8 cellular contexts compared by ENCODE assay signal in genomic region chr17:78862073-78863023, GRCh38. TPM values are rescaled to one million over a fixed set of nuclear protein-coding genes. Genes with fewer than 3 reads are reported as not detected.
DNase-seq lines count a peak whose midpoint lies in the region; ATAC-seq and TF ChIP-seq lines count a peak whose summit lies in the region.

No MANE protein-coding gene starts in this region.

- no peaks in the 10 kb centered on the region for H3K4me1 Mint-ChIP-seq in mesothelial cell of epicardium

- peaks cover 20% of the 10 kb centered on the region for H3K36me3 Mint-ChIP-seq in mesothelial cell of epicardium

- H3K36me3 ChIP-seq in mesodermal cell (ENCODE audit: control insufficient read depth, insufficient read depth, low read length), result peaks cover 21% of the 10 kb centered on the region

- H3K4me1 ChIP-seq in mesodermal cell (ENCODE audit: control insufficient read depth, insufficient read depth, low read length, poor library complexity, severe bottlenecking), result peaks cover 6% of the 10 kb centered on the region

- no peaks in the 10 kb centered on the region for H3K9me3 Mint-ChIP-seq in mesothelial cell of epicardium

- no peak overlapping the region for H3K4me3 ChIP-seq in mesodermal cell (ENCODE audit: extremely low read depth, insufficient read depth, low read length, poor library complexity, severe bottlenecking)

- DNase-seq in A172 (ENCODE audit: low spot score) (peak; percentile 100), MV-4-11 (lab: John Stamatoyannopoulos, UW) (peak; percentile 94), mesothelial cell of epicardium (ENCODE audit: low spot score in 2 of 2, unreplicated experiment in 2 of 2) (no peak), Kasumi-1 (lab: John Stamatoyannopoulos, UW) (no peak)
- no peak for DNase-seq in activated CD4-positive, alpha-beta T cell treated with anti-CD3 and anti-CD28 coated beads for 4 hours

- H3K4me3 Mint-ChIP-seq in mesothelial cell of epicardium, result no peak overlapping the region

- H3K9me3 ChIP-seq in mesodermal cell (ENCODE audit: control insufficient read depth, low read length), result no peaks in the 10 kb centered on the region

- peak overlapping the region; percentile 73 for H3K27ac ChIP-seq in cingulate gyrus (ENCODE audit: low read depth, low read length)
- peak overlapping the region; percentile 80 for H3K27ac ChIP-seq in mesodermal cell (ENCODE audit: low read depth, low read length, severe bottlenecking)

- no peak for TF ChIP-seq CTCF in mesothelial cell of epicardium (IDR thresholded peaks at IDR 0.05; ENCODE audit: unreplicated experiment)

- H3K27ac Mint-ChIP-seq in mesothelial cell of epicardium, result no peak overlapping the region

- 85% methylated on average over 11 to 15 of the region's 17 CpGs for WGBS in mesodermal cell (ENCODE audit: insufficient coverage in 2 of 2), 2 experiments

- ATAC-seq in GM18517 (IDR thresholded peaks at IDR 0.05; ENCODE audit: unreplicated experiment), result no peak

- no peaks in the 10 kb centered on the region for H3K27me3 Mint-ChIP-seq in mesothelial cell of epicardium (ENCODE audit: low read depth)

RNA-seq across cellular contexts. Expression of gene USP36, which starts 21.7 kb away (rescaled TPM):
- total RNA-seq in A172 (2014; rRNA removed; shearing (Covaris generic)), result 15.9 and 33.6 TPM in 2 replicates
- 20.2 TPM for polyA plus RNA-seq in mesodermal cell (2013, experiment 1 of 2)
- 19.1 TPM for polyA plus RNA-seq in mesodermal cell (2013, experiment 2 of 2)
- 62.0 to 63.0 TPM (median 62.5 TPM) in 3 replicates for total RNA-seq in mesothelial cell of epicardium

RNA-seq across cellular contexts. Expression of gene CEP295NL, which starts 40.7 kb away (rescaled TPM):
- total RNA-seq in A172 (2014; rRNA removed; shearing (Covaris generic)), result 0.81 and 0.89 TPM in 2 replicates
- 0.33 TPM for polyA plus RNA-seq in mesodermal cell (2013, experiment 1 of 2)
- 0.40 TPM for polyA plus RNA-seq in mesodermal cell (2013, experiment 2 of 2)
- 3.2 to 4.2 TPM (median 3.8 TPM) in 3 replicates for total RNA-seq in mesothelial cell of epicardium

Comparison
In these comparisons a context has a peak if more than half of its experiments do, and no peak if none do; other contexts are left out.
1. DNase-seq: peak in A172 (single experiment) and MV-4-11 (single experiment); none in activated CD4-positive, alpha-beta T cell treated with anti-CD3 and anti-CD28 coated beads for 4 hours (0 of 2), mesothelial cell of epicardium (0 of 2) and Kasumi-1 (0 of 2).